Comparison of ENCODE assay signal across 9 cellular contexts in genomic region chr7:262631-263311, GRCh38. TPM values are rescaled to one million over a fixed set of nuclear protein-coding genes. Genes with fewer than 3 reads are reported as not detected.
DNase-seq lines count a peak whose midpoint lies in the region; ATAC-seq and TF ChIP-seq lines count a peak whose summit lies in the region.
"Not testable (repeated sequence)": the region's sequence is repeated elsewhere in the genome, so short reads cannot be mapped to it uniquely, and the experiment has no call there.
"Had no signal": no experiment of that assay in that cellular context is flagged by ENCODE, and none has a peak within 500 bp of the region (broad histone marks: within the 10 kb centered on the region; RNA-seq: fewer than 3 reads in every experiment).

No MANE protein-coding gene starts in this region.

- not testable (repeated sequence) for H3K27ac ChIP-seq in PC-9

- not testable (repeated sequence) for H3K79me2 ChIP-seq in PC-9 (ENCODE audit: low read depth)

- not testable (repeated sequence) for H3K4me3 Mint-ChIP-seq in activated CD4-positive, alpha-beta memory T cell treated with anti-CD3 and anti-CD28 coated beads, Interleukin-2, amount 10 ng/mL, durations not matched to agents 7 days and 5 days; activated naive CD8-positive, alpha-beta T cell treated with anti-CD3 and anti-CD28 coated beads for 36 hours

- not testable (repeated sequence) for H3K9me2 ChIP-seq in PC-9 (ENCODE audit: insufficient read depth)

- peaks cover 22% of the 10 kb centered on the region for H3F3A ChIP-seq in PC-9 (ENCODE audit: insufficient read depth, low read depth)

- not testable (repeated sequence) for H3K27me3 Mint-ChIP-seq in activated CD4-positive, alpha-beta memory T cell treated with anti-CD3 and anti-CD28 coated beads, Interleukin-2, amount 10 ng/mL, durations not matched to agents 7 days and 5 days; activated naive CD8-positive, alpha-beta T cell treated with anti-CD3 and anti-CD28 coated beads for 36 hours

- H3K27me3 ChIP-seq in PC-9 (ENCODE audit: insufficient read depth, low read depth): not testable (repeated sequence)

- POLR2A ChIA-PET in PC-9 (lab: Charles Lee; ENCODE audit: unreplicated experiment); activated CD4-positive, alpha-beta memory T cell treated with anti-CD3 and anti-CD28 coated beads, Interleukin-2, amount 10 ng/mL, durations not matched to agents 7 days and 5 days (lab: Charles Lee): not testable (repeated sequence)

- CTCF ChIA-PET in PC-9 (lab: Charles Lee); activated CD4-positive, alpha-beta memory T cell treated with anti-CD3 and anti-CD28 coated beads, Interleukin-2, amount 10 ng/mL, durations not matched to agents 7 days and 5 days (lab: Charles Lee): not testable (repeated sequence)

- H3K9me3 ChIP-seq in PC-9 (ENCODE audit: insufficient read depth, low read depth): peaks cover 15% of the 10 kb centered on the region
- H3K9me3 ChIP-seq in mucosa of descending colon: not testable (repeated sequence)

- not testable (repeated sequence) for H4K20me1 ChIP-seq in PC-9 (ENCODE audit: insufficient read depth)

- ATAC-seq in mucosa of descending colon: not testable (repeated sequence)

- not testable (repeated sequence) for H2AFZ ChIP-seq in PC-9

- not testable (repeated sequence) for H3K4me3 ChIP-seq in PC-9; fibroblast of pulmonary artery (replicated peaks; ENCODE audit: low read depth, low read length); mucosa of descending colon

- intact Hi-C loops in PC-9 (cut with micrococcal nuclease; ENCODE audit: unreplicated experiment); mucosa of descending colon (cut with DNase I, micrococcal nuclease): not testable (repeated sequence)

- DNase-seq in PC-9; fibroblast of pulmonary artery (ENCODE audit: low read depth): not testable (repeated sequence)
- DNase-seq in activated CD4-positive, alpha-beta memory T cell treated with anti-CD3 and anti-CD28 coated beads, Interleukin-2, amount 10 ng/mL, durations not matched to agents 7 days and 5 days: peak; percentile 80
- peak; percentile 88 for DNase-seq in activated naive CD8-positive, alpha-beta T cell treated with anti-CD3 and anti-CD28 coated beads for 36 hours
- peak in 2 of 3 donors; percentile 46 to 85 for DNase-seq in mucosa of descending colon
- DNase-seq in stimulated activated CD4-positive, alpha-beta T cell treated with anti-CD3 and anti-CD28 coated beads, Interleukin-4, amount 100 ng/mL, for 1 hour: peak; percentile 69

- BruUV-seq in PC-9 (replicated peaks; lab: Mats Ljungman, UMichigan): not testable (repeated sequence)

- peaks cover 11% of the 10 kb centered on the region for H3K9me3 Mint-ChIP-seq in activated CD4-positive, alpha-beta memory T cell treated with anti-CD3 and anti-CD28 coated beads, Interleukin-2, amount 10 ng/mL, durations not matched to agents 7 days and 5 days
- H3K9me3 Mint-ChIP-seq in activated naive CD8-positive, alpha-beta T cell treated with anti-CD3 and anti-CD28 coated beads for 36 hours: not testable (repeated sequence)

- TF ChIP-seq CTCF in GM12873 (IDR thresholded peaks at IDR 0.05; ENCODE audit: insufficient read depth, low read depth, low read length, missing control alignments) (peak; percentile 24), PC-9 (conservative IDR thresholded peaks at IDR 0.05) (peak; percentile 51; the same call in 1 of the 2 replicates), fibroblast of pulmonary artery (IDR thresholded peaks at IDR 0.05; ENCODE audit: low read length, missing control alignments) (peak; percentile 16), mucosa of descending colon (IDR thresholded peaks at IDR 0.05) (peak; percentile 84)

- H3K4me1 ChIP-seq in PC-9 (replicated peaks; ENCODE audit: insufficient read depth): not testable (repeated sequence)
- H3K4me1 ChIP-seq in mucosa of descending colon (ENCODE audit: low read depth): peaks cover 16% of the 10 kb centered on the region

- peak overlapping the region; percentile 31 for H3K27ac Mint-ChIP-seq in activated CD4-positive, alpha-beta memory T cell treated with anti-CD3 and anti-CD28 coated beads, Interleukin-2, amount 10 ng/mL, durations not matched to agents 7 days and 5 days
- not testable (repeated sequence) for H3K27ac Mint-ChIP-seq in activated naive CD8-positive, alpha-beta T cell treated with anti-CD3 and anti-CD28 coated beads for 36 hours

- H3K4me1 Mint-ChIP-seq in activated CD4-positive, alpha-beta memory T cell treated with anti-CD3 and anti-CD28 coated beads, Interleukin-2, amount 10 ng/mL, durations not matched to agents 7 days and 5 days; activated naive CD8-positive, alpha-beta T cell treated with anti-CD3 and anti-CD28 coated beads for 36 hours: not testable (repeated sequence)

- not testable (repeated sequence) for H3K4me2 ChIP-seq in PC-9

- peaks cover 11% of the 10 kb centered on the region for H3K36me3 Mint-ChIP-seq in activated CD4-positive, alpha-beta memory T cell treated with anti-CD3 and anti-CD28 coated beads, Interleukin-2, amount 10 ng/mL, durations not matched to agents 7 days and 5 days (ENCODE audit: low read depth)
- not testable (repeated sequence) for H3K36me3 Mint-ChIP-seq in activated naive CD8-positive, alpha-beta T cell treated with anti-CD3 and anti-CD28 coated beads for 36 hours

- H3K36me3 ChIP-seq in PC-9 (ENCODE audit: low read depth); mucosa of descending colon (ENCODE audit: low read depth): not testable (repeated sequence)

RNA-seq across cellular contexts. Expression of gene FOXL3, which starts 27.2 kb away (rescaled TPM):
- total RNA-seq in PC-9 (2021): not detected in 2 replicates
- total RNA-seq in activated CD4-positive, alpha-beta memory T cell treated with anti-CD3 and anti-CD28 coated beads, Interleukin-2, amount 10 ng/mL, durations not matched to agents 7 days and 5 days: not detected
- total RNA-seq in activated naive CD8-positive, alpha-beta T cell treated with anti-CD3 and anti-CD28 coated beads for 36 hours: not detected
- under 1 TPM in 1 of 3 donors, not detected in 2; 0.43 TPM for total RNA-seq in mucosa of descending colon
- total RNA-seq: breast epithelium, Right ventricle myocardium inferior had no signal

Comparison
In these comparisons a context has a peak if more than half of its experiments do, and no peak if none do; other contexts are left out.
1. CTCF ChIP-seq: peak in every context shown above with its lines; median percentile 84 in mucosa of descending colon; 51 in PC-9; 24 in GM12873; 16 in fibroblast of pulmonary artery.